ENCODE assay signal across 13 cellular contexts in the genomic region with DNA sequence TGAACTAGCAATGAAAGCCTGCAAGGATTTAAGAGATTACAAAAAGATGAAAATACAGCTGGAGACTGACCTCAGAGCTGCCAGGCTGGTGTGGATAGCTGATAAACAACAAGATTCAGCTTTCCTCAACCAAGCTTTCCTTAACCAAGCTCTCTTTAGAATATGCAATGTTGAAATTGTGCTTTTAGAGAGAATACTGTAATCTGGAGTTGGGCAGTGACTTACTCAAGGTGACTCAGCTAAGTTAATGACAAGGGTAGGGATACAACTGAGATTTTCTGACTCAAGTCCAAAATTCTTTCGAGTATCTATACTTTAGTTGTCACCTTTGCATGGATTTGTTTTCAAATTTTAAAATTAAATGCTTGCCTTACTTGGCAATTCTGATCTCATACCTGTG.
A peak's percentile ranks its signal among the peaks of the same experiment; 100 is the strongest.
DNase-seq lines count a peak whose midpoint lies in the region; ATAC-seq, FAIRE-seq and TF ChIP-seq lines count a peak whose summit lies in the region.
"Had no signal": no experiment of that assay in that cellular context is flagged by ENCODE, and none has a peak within 500 bp of the region (broad histone marks: within the 10 kb centered on the region; RNA-seq: fewer than 3 reads in every experiment).

No MANE protein-coding gene starts in this region.

- no peak overlapping the region for H3K4me3 Mint-ChIP-seq in activated T-helper 17 cell treated with anti-CD3 and anti-CD28 coated beads, Interleukin-2, amount 50 U/mL, for 72 hours
- H3K4me3 Mint-ChIP-seq in CD4-positive, alpha-beta memory T cell, result no peak overlapping the region
- H3K4me3 Mint-ChIP-seq: central memory CD8-positive, alpha-beta T cell had no signal

- DNase-seq in A549 (ENCODE audit: low read depth in 1 of 2, low spot score in 1 of 2) (peak in 1 of 2 experiments; percentile 58), HCT116 (ENCODE audit: low read depth, low spot score) (no peak), fibroblast of the aortic adventitia (ENCODE audit: low read depth) (peak; percentile 53), DMS 273 treated with DMSO at 0.1 percent for 48 hours (lab: John Stamatoyannopoulos, UW) (no peak), vagina (ENCODE audit: extremely low spot score in 2 of 2) (no peak), NCI-H2107 (lab: John Stamatoyannopoulos, UW) (no peak)
- DNase-seq in CD4-positive, alpha-beta memory T cell, result no peak
- DNase-seq: activated naive CD4-positive, alpha-beta T cell treated with Interleukin-2 at 50 U/mL for 16 hours; NCI-H1105; stimulated activated naive CD8-positive, alpha-beta T cell treated with anti-CD3 and anti-CD28 coated beads, Interleukin-15, Interleukin-2, amounts not matched to agents 100 U/mL and 50 U/mL, for 24 hours had no signal

- no peaks in the 10 kb centered on the region for H3K4me1 Mint-ChIP-seq in activated T-helper 17 cell treated with anti-CD3 and anti-CD28 coated beads, Interleukin-2, amount 50 U/mL, for 72 hours
- peaks cover 14 to 59% (median 35%) of the 10 kb centered on the region in 4 donors for H3K4me1 Mint-ChIP-seq in CD4-positive, alpha-beta memory T cell

- no peaks in the 10 kb centered on the region for H3K9me3 Mint-ChIP-seq in activated T-helper 17 cell treated with anti-CD3 and anti-CD28 coated beads, Interleukin-2, amount 50 U/mL, for 72 hours
- peaks cover 0 to 2% (median 0%) of the 10 kb centered on the region in 8 donors for H3K9me3 Mint-ChIP-seq in CD4-positive, alpha-beta memory T cell
- H3K9me3 Mint-ChIP-seq: central memory CD8-positive, alpha-beta T cell had no signal

- FAIRE-seq in A549 (lab: Jason Lieb, UNC), result no peak

- no peaks in the 10 kb centered on the region for H3K27me3 Mint-ChIP-seq in activated T-helper 17 cell treated with anti-CD3 and anti-CD28 coated beads, Interleukin-2, amount 50 U/mL, for 72 hours
- no peaks in the 10 kb centered on the region for H3K27me3 Mint-ChIP-seq in CD4-positive, alpha-beta memory T cell
- H3K27me3 Mint-ChIP-seq: central memory CD8-positive, alpha-beta T cell had no signal

- BruUV-seq in HCT116 (replicated peaks; lab: Mats Ljungman, UMichigan), result no TSS peak

- no peaks in the 10 kb centered on the region for H3K9me2 ChIP-seq in HCT116 (ENCODE audit: insufficient read depth)

- no peak overlapping the region for H3K9ac ChIP-seq in HCT116 (ENCODE audit: low read length)

- intact Hi-C loops in HCT116 (cut with micrococcal nuclease) (loop anchor here (10.0 kb wide), 1 partner anchor 95 kb away; a partner anchor contains a TSS), vagina (cut with DNase I) (no loop called here)
- intact Hi-C loops in CD4-positive, alpha-beta memory T cell (cut with micrococcal nuclease), result loop anchor here (10.0 kb wide), 1 partner anchor 45 kb away; no protein-coding TSS in a partner anchor

- ATAC-seq in A549 (peak; percentile 86 to 89; a peak in 5 of 6 replicates), HCT116 (peak; percentile 53; the same call in 1 of the 2 replicates)
- ATAC-seq in activated T-helper 17 cell treated with anti-CD3 and anti-CD28 coated beads, Interleukin-2, amount 50 U/mL, for 72 hours (replicated peaks), result peak; percentile 90
- ATAC-seq: stimulated activated naive CD8-positive, alpha-beta T cell treated with anti-CD3 and anti-CD28 coated beads, Interleukin-15, Interleukin-2, amounts not matched to agents 100 U/mL and 50 U/mL, for 24 hours had no signal

- RAD21 ChIA-PET in HCT116 (lab: Charles Lee; ENCODE audit: low non-redundant PET in 1 of 2, low total read pairs in 2 of 2, uncharacterized antibody in 2 of 2, unreplicated experiment in 2 of 2), result no interaction called here

- TF ChIP-seq RAD21 in A549 (conservative IDR thresholded peaks at IDR 0.05 in 1 of 2, IDR thresholded peaks at IDR 0.05 in 1 of 2) (no peak), HCT116 (IDR thresholded peaks at IDR 0.05; ENCODE audit: low read depth) (no peak)

- H3K27me3 ChIP-seq in HCT116 (ENCODE audit: insufficient read depth, low read length) (no peaks in the 10 kb centered on the region), vagina (no peaks in the 10 kb centered on the region)
- H3K27me3 ChIP-seq in CD4-positive, alpha-beta memory T cell (ENCODE audit: insufficient read depth, low read length), result no peaks in the 10 kb centered on the region
- H3K27me3 ChIP-seq: neutrophil had no signal

- H3K4me1 ChIP-seq in A549 (peaks cover 56% of the 10 kb centered on the region), HCT116 (ENCODE audit: control insufficient read depth in 1 of 2, insufficient read depth in 2 of 2, low read length in 2 of 2) (peaks cover 0 to 15% of the 10 kb centered on the region in 2 experiments; a peak in 2 of 4 replicates), vagina (no peaks in the 10 kb centered on the region)
- H3K4me1 ChIP-seq in CD4-positive, alpha-beta memory T cell (ENCODE audit: insufficient read depth, low read length), result peaks cover 40% of the 10 kb centered on the region

- CTCF ChIA-PET in A549 (lab: Yijun Ruan, JAX) (interaction anchor here (2.0 kb wide), 1 partner anchor 9 kb away, joined by 7 read pairs; no protein-coding TSS in a partner anchor), HCT116 (lab: Charles Lee) (no interaction called here)
- CTCF ChIA-PET in CD4-positive, alpha-beta memory T cell (lab: Charles Lee; ENCODE audit: partially characterized antibody), result interaction anchor here (1.0 to 1.2 kb wide), 2 partner anchors 9 to 97 kb away, joined by 3 to 4 read pairs; no protein-coding TSS in a partner anchor

- peaks cover 6% of the 10 kb centered on the region for H3K36me3 Mint-ChIP-seq in activated T-helper 17 cell treated with anti-CD3 and anti-CD28 coated beads, Interleukin-2, amount 50 U/mL, for 72 hours (ENCODE audit: low read depth)
- H3K36me3 Mint-ChIP-seq in CD4-positive, alpha-beta memory T cell, result peaks cover 8 to 9% of the 10 kb centered on the region in 2 donors

- TF ChIP-seq POLR2A in A549 (IDR thresholded peaks at IDR 0.05; ENCODE audit: low read length) (no peak), HCT116 (IDR thresholded peaks at IDR 0.05; ENCODE audit: borderline replicate concordance, extremely low read depth, insufficient read depth, insufficient read length) (no peak), vagina (IDR thresholded peaks at IDR 0.05) (no peak)

- H3K79me2 ChIP-seq in HCT116 (ENCODE audit: insufficient read depth, low read length), result no peaks in the 10 kb centered on the region

- H3K4me3 ChIP-seq in A549, result no peak overlapping the region
- no peak overlapping the region for H3K4me3 ChIP-seq in HCT116 (replicated peaks in 1 of 2; ENCODE audit: low read depth in 1 of 2, low read length in 2 of 2)
- no peak overlapping the region for H3K4me3 ChIP-seq in fibroblast of the aortic adventitia (ENCODE audit: low read depth, low read length)
- no peak overlapping the region for H3K4me3 ChIP-seq in CD4-positive, alpha-beta memory T cell (ENCODE audit: low read length in 2 of 2)
- H3K4me3 ChIP-seq in vagina, result no peak overlapping the region

- TF ChIP-seq EP300 in A549 (IDR thresholded peaks at IDR 0.05), result no peak

- H3K4me2 ChIP-seq in A549 (peak overlapping the region; percentile 88), HCT116 (ENCODE audit: low read length) (peak overlapping the region; percentile 62)

- no peaks in the 10 kb centered on the region for H3K36me3 ChIP-seq in HCT116 (ENCODE audit: control insufficient read depth in 1 of 2, insufficient read depth in 2 of 2, low read length in 2 of 2)
- no peaks in the 10 kb centered on the region for H3K36me3 ChIP-seq in CD4-positive, alpha-beta memory T cell (ENCODE audit: insufficient read depth, low read length)
- no peaks in the 10 kb centered on the region for H3K36me3 ChIP-seq in vagina
- H3K36me3 ChIP-seq: neutrophil had no signal

- no peaks in the 10 kb centered on the region for H4K20me1 ChIP-seq in HCT116 (ENCODE audit: insufficient read depth)

- no peak overlapping the region for H2AFZ ChIP-seq in HCT116 (ENCODE audit: low read depth, low read length, poor library complexity, severe bottlenecking)

- no peaks in the 10 kb centered on the region for H3K9me3 ChIP-seq in A549
- no peaks in the 10 kb centered on the region for H3K9me3 ChIP-seq in HCT116 (ENCODE audit: control insufficient read depth in 1 of 2, insufficient read depth in 1 of 2, low read depth in 1 of 2, low read length in 2 of 2)
- H3K9me3 ChIP-seq in CD4-positive, alpha-beta memory T cell (ENCODE audit: control insufficient read depth in 1 of 2, low read length in 2 of 2), result no peaks in the 10 kb centered on the region
- no peaks in the 10 kb centered on the region for H3K9me3 ChIP-seq in vagina
- H3K9me3 ChIP-seq: neutrophil had no signal

- H3K27ac ChIP-seq in A549, result peak overlapping the region; percentile 85 to 86
- H3K27ac ChIP-seq in HCT116 (ENCODE audit: low read depth, low read length), result no peak overlapping the region
- no peak overlapping the region for H3K27ac ChIP-seq in CD4-positive, alpha-beta memory T cell (ENCODE audit: low read depth, low read length)
- no peak overlapping the region for H3K27ac ChIP-seq in vagina
- H3K27ac ChIP-seq: neutrophil had no signal

- no peak for TF ChIP-seq CTCF in A549 (IDR thresholded peaks at IDR 0.05)
- TF ChIP-seq CTCF in HCT116 (IDR thresholded peaks at IDR 0.05 in 2 of 3, conservative IDR thresholded peaks at IDR 0.05 in 1 of 3; ENCODE audit: borderline replicate concordance in 1 of 3, insufficient read depth in 1 of 3, low read depth in 2 of 3, low read length in 2 of 3), result no peak
- no peak for TF ChIP-seq CTCF in fibroblast of the aortic adventitia (IDR thresholded peaks at IDR 0.05; ENCODE audit: insufficient read depth, low read length)
- TF ChIP-seq CTCF in vagina (IDR thresholded peaks at IDR 0.05), result no peak

- no peak overlapping the region for H3K27ac Mint-ChIP-seq in activated T-helper 17 cell treated with anti-CD3 and anti-CD28 coated beads, Interleukin-2, amount 50 U/mL, for 72 hours
- no peak overlapping the region for H3K27ac Mint-ChIP-seq in CD4-positive, alpha-beta memory T cell

- WGBS in A549 (ENCODE audit: missing lambda C conversion rate), result 0% methylated on average over 1 of the region's 1 CpG

- POLR2A ChIA-PET in A549 (lab: Yijun Ruan, JAX) (interaction anchor here (1.0 to 1.2 kb wide), 2 partner anchors 9 to 96 kb away, joined by 3 read pairs; no protein-coding TSS in a partner anchor), HCT116 (lab: Charles Lee) (interaction anchor here (1.3 kb wide), 1 partner anchor 10 kb away, joined by 3 read pairs; no protein-coding TSS in a partner anchor)
- POLR2A ChIA-PET in CD4-positive, alpha-beta memory T cell (lab: Charles Lee; ENCODE audit: partially characterized antibody), result interaction anchor here (1.5 to 4.3 kb wide), 2 partner anchors 10 to 98 kb away, joined by 5 to 28 read pairs; a partner anchor contains a TSS

TF ChIP-seq in A549, 52 proteins besides CTCF, POLR2A, EP300 and RAD21 (continues in another document):
- no peak for TF ChIP-seq SMC3 (IDR thresholded peaks at IDR 0.05)
- TF ChIP-seq FOSL2 (IDR thresholded peaks at IDR 0.05), result peak; percentile 53; the same call in 1 of the 2 replicates
- peak; percentile 61 for TF ChIP-seq FOSL2 (CRISPR knock-in tag; IDR thresholded peaks at IDR 0.05)
- TF ChIP-seq BHLHE40 (IDR thresholded peaks at IDR 0.05; ENCODE audit: low read depth, low read length), result no peak

TF ChIP-seq in HCT116, 20 proteins besides CTCF, POLR2A, EP300 and RAD21 (continues in another document):
- TF ChIP-seq SIN3A (IDR thresholded peaks at IDR 0.05; ENCODE audit: low read depth), result no peak
- TF ChIP-seq YY1 (IDR thresholded peaks at IDR 0.05; ENCODE audit: extremely low read depth, insufficient replicate concordance, low read depth, low read length), result no peak

Comparison
In these comparisons a context has a peak if more than half of its experiments do, and no peak if none do; other contexts are left out.
1. H3K27ac ChIP-seq: peak in A549 (2 of 2); none in HCT116 (single experiment), CD4-positive, alpha-beta memory T cell (single experiment) and vagina (single experiment).
2. Peak in every context shown above with its lines, with median percentiles within 50 percentile points of each other: ATAC-seq.